1 cellular context compared by ENCODE assay signal in genomic region chr1:32798679-32799416, GRCh38.
TF ChIP-seq lines count a peak whose summit lies in the region.

No MANE protein-coding gene starts in this region.

TF ChIP-seq in WTC11, 78 proteins besides CTCF, POLR2A, EP300 and RAD21 (continued from another document):
- no peak for TF ChIP-seq AR (CRISPR knock-in tag; IDR thresholded peaks at IDR 0.05)
- TF ChIP-seq ZBTB43 (CRISPR knock-in tag; IDR thresholded peaks at IDR 0.05) = no peak
- no peak for TF ChIP-seq MLX (CRISPR knock-in tag; IDR thresholded peaks at IDR 0.05)
- no peak for TF ChIP-seq GRHL2 (CRISPR knock-in tag; IDR thresholded peaks at IDR 0.05; ENCODE audit: insufficient replicate concordance, severe bottlenecking)
- no peak for TF ChIP-seq PRDM15 (CRISPR knock-in tag; IDR thresholded peaks at IDR 0.05)
- TF ChIP-seq RELA (CRISPR knock-in tag; IDR thresholded peaks at IDR 0.05; ENCODE audit: borderline replicate concordance) = no peak
- TF ChIP-seq HMGXB4 (CRISPR knock-in tag; IDR thresholded peaks at IDR 0.05) = no peak
- no peak for TF ChIP-seq STAT6 (CRISPR knock-in tag; conservative IDR thresholded peaks at IDR 0.05; ENCODE audit: low read depth)
- no peak for TF ChIP-seq KAT7 (CRISPR knock-in tag; IDR thresholded peaks at IDR 0.05; ENCODE audit: borderline replicate concordance)
- no peak for TF ChIP-seq ATF3 (CRISPR knock-in tag; conservative IDR thresholded peaks at IDR 0.05)
- no peak for TF ChIP-seq SMAD3 (CRISPR knock-in tag; IDR thresholded peaks at IDR 0.05; ENCODE audit: borderline replicate concordance)
TF ChIP-seq in WTC11: peak in this region for 0.
